In the genomic region with DNA sequence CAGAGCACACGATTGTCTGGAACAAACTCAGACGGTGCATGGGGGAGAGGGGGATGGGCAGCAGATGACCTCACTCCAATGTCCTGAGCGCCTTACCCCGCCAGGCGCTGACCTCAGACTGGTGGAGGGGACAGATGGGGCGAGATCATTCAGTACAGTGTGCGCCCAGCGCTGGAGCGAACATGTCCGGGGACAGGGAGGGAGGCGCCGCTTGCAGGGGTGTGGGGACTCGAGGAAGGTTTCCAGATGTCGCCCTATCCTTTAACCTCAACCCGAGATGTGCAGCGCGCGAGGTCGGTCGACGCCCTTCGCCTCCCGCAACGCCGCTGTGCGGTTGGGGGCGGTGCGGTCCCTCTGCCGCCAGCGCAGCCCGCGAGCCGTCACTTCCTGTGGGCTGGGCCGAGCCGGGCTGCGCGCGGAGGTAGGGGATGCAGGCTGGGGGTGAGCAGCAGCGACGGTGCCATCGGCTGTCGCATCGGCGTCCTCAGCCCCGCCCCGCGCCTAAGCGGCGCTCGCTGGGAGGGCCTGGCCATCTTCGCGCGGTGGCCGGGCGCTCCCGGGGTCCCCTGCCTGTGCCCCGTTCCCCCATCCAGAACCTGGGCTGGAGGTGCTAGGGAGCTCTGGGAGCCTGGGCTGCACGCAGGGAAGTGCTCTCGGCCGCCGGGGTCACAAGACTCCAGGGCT, we compare ENCODE assay signal across 8 cellular contexts. TPM values are rescaled to one million over a fixed set of nuclear protein-coding genes. Genes with fewer than 3 reads are reported as not detected.
DNase-seq lines count a peak whose midpoint lies in the region; ATAC-seq and TF ChIP-seq lines count a peak whose summit lies in the region.

No MANE protein-coding gene starts in this region.

- no peaks in the 10 kb centered on the region for H3K27me3 Mint-ChIP-seq in activated naive CD8-positive, alpha-beta T cell

- H3K4me3 Mint-ChIP-seq in activated naive CD8-positive, alpha-beta T cell, result peak overlapping the region; percentile 91

- peak overlapping the region; percentile 31 for H3K4me3 ChIP-seq in GM12875 (ENCODE audit: low read depth, low read length)
- H3K4me3 ChIP-seq in ovary, result peak overlapping the region; percentile 53
- H3K4me3 ChIP-seq in thymus (ENCODE audit: low read length), result peak overlapping the region; percentile 54

- peaks cover 18% of the 10 kb centered on the region for H3K4me1 Mint-ChIP-seq in activated naive CD8-positive, alpha-beta T cell (ENCODE audit: low read depth)

- H3K27ac Mint-ChIP-seq in activated naive CD8-positive, alpha-beta T cell, result peak overlapping the region; percentile 46

- H3K27ac ChIP-seq in ovary (peak overlapping the region; percentile 41 to 67), thymus (ENCODE audit: low read depth) (peak overlapping the region; percentile 73)

- DNase-seq in LoVo (ENCODE audit: low spot score), result peak; percentile 83
- peak; percentile 61 for DNase-seq in SK-MEL-5 (ENCODE audit: low read depth, low spot score)
- DNase-seq in Right ventricle myocardium superior, result peak; percentile 85
- DNase-seq in ovary, result peak; percentile 49 to 69 (median 64)
- DNase-seq in GM19240 (ENCODE audit: insufficient read length, low spot score), result no peak

- peak; percentile 37 for TF ChIP-seq POLR2A in ovary (IDR thresholded peaks at IDR 0.05)

- H3K36me3 ChIP-seq in ovary, result no peaks in the 10 kb centered on the region
- H3K36me3 ChIP-seq in thymus (ENCODE audit: control insufficient read depth, insufficient read depth), result no peaks in the 10 kb centered on the region

- intact Hi-C loops in Right ventricle myocardium superior (cut with DNase I) (loop anchor here (10.0 kb wide), 1 partner anchor 53 kb away; no protein-coding TSS in a partner anchor), ovary (cut with DNase I) (loop anchor here in 1 of 4 donors (10.0 kb wide), 1 partner anchor 53 kb away; no protein-coding TSS in a partner anchor)

- ATAC-seq in Right ventricle myocardium superior (ENCODE audit: poor library complexity), result peak; percentile 97

- 0 to 1% (median 0%) methylated on average over 46 to 61 of the region's 61 CpGs for WGBS in ovary, 3 donors
- under 1% methylated on average over 61 of the region's 61 CpGs for WGBS in thymus

- TF ChIP-seq EP300 in ovary (IDR thresholded peaks at IDR 0.05), result no peak

- no peaks in the 10 kb centered on the region for H3K27me3 ChIP-seq in ovary
- H3K27me3 ChIP-seq in thymus (ENCODE audit: control insufficient read depth, insufficient read depth), result peaks cover 10% of the 10 kb centered on the region

- no peaks in the 10 kb centered on the region for H3K9me3 Mint-ChIP-seq in activated naive CD8-positive, alpha-beta T cell (ENCODE audit: low read depth)

- TF ChIP-seq CTCF in GM12875 (IDR thresholded peaks at IDR 0.05; ENCODE audit: borderline replicate concordance, insufficient read depth, low read depth, low read length), result 0 out of 2 replicates have a peak, but pooled peaks have one; percentile 5
- TF ChIP-seq CTCF in ovary (IDR thresholded peaks at IDR 0.05), result no peak

- in situ Hi-C loops in SK-MEL-5 (cut with HindIII; ENCODE audit: low pct_unique_long_range_greater_than_20kb, low sequenced_read_pairs), result no loop called here

- H3K9me3 ChIP-seq in ovary, result no peaks in the 10 kb centered on the region
- H3K9me3 ChIP-seq in thymus (ENCODE audit: control insufficient read depth), result no peaks in the 10 kb centered on the region

- H3K36me3 Mint-ChIP-seq in activated naive CD8-positive, alpha-beta T cell, result no peaks in the 10 kb centered on the region

- H3K4me1 ChIP-seq in ovary (ENCODE audit: insufficient read depth) (peaks cover 6% of the 10 kb centered on the region), thymus (ENCODE audit: control insufficient read depth, insufficient read depth, low read length) (peaks cover 13% of the 10 kb centered on the region)

RNA-seq across cellular contexts. Expression of a gene that starts 5.3 kb away (rescaled TPM):
- 3.2 and 3.9 TPM in 2 replicates for total RNA-seq in SK-MEL-5 (2014; rRNA removed; shearing (Covaris generic))
- polyA plus RNA-seq in SK-MEL-5 (2015; cell fraction: cytosol; rRNA removed), result 13.6 and 16.2 TPM in 2 replicates
- 5.7 and 8.4 TPM in 2 replicates for polyA plus RNA-seq in SK-MEL-5 (2015; cell fraction: nucleus; rRNA removed)
- total RNA-seq in Right ventricle myocardium superior (18.4 TPM), ovary (10 to 100 TPM in 1 of 7 donors, 1 to 10 TPM in 6; 4.5 to 19.2 (median 5.8) TPM)
- polyA plus RNA-seq in ovary (1 to 10 TPM; 2.1 to 3.3 TPM), thymus (1.4 TPM)

RNA-seq across cellular contexts. Expression of a gene that starts 9.6 kb away (rescaled TPM):
- total RNA-seq in SK-MEL-5 (2014; rRNA removed; shearing (Covaris generic)), result 0.21 TPM in 1 of 2 replicates, not detected in the other
- 0.98 and 1.1 TPM in 2 replicates for polyA plus RNA-seq in SK-MEL-5 (2015; cell fraction: cytosol; rRNA removed)
- 3.1 and 6.3 TPM in 2 replicates for polyA plus RNA-seq in SK-MEL-5 (2015; cell fraction: nucleus; rRNA removed)
- total RNA-seq in Right ventricle myocardium superior (9.0 TPM), ovary (10 to 100 TPM in 2 of 7 donors, 1 to 10 TPM in 5; 1.8 to 21.6 (median 5.2) TPM)
- polyA plus RNA-seq in ovary (1 to 10 TPM; 4.1 to 7.2 TPM), thymus (9.9 TPM)

RNA-seq across cellular contexts. Expression of a gene that starts 30.3 kb away (rescaled TPM):
- 92.6 and 96.0 TPM in 2 replicates for total RNA-seq in SK-MEL-5 (2014; rRNA removed; shearing (Covaris generic))
- 88.1 and 100 TPM in 2 replicates for polyA plus RNA-seq in SK-MEL-5 (2015; cell fraction: cytosol; rRNA removed)
- polyA plus RNA-seq in SK-MEL-5 (2015; cell fraction: nucleus; rRNA removed), result 29.4 and 30.9 TPM in 2 replicates
- total RNA-seq in Right ventricle myocardium superior, result 46.6 TPM
- total RNA-seq in ovary, result 10 to 100 TPM; 17.9 to 40.6 (median 22.0) TPM
- 10 to 100 TPM; 24.3 to 39.7 TPM for polyA plus RNA-seq in ovary
- polyA plus RNA-seq in thymus, result 40.9 TPM

RNA-seq across cellular contexts. Expression of a gene that starts 46.4 kb away (rescaled TPM):
- not detected in 2 replicates for total RNA-seq in SK-MEL-5 (2014; rRNA removed; shearing (Covaris generic))
- not detected in 2 replicates for polyA plus RNA-seq in SK-MEL-5 (2015; cell fraction: cytosol; rRNA removed)
- not detected in 2 replicates for polyA plus RNA-seq in SK-MEL-5 (2015; cell fraction: nucleus; rRNA removed)
- total RNA-seq in Right ventricle myocardium superior, result not detected
- not detected for total RNA-seq in ovary
- not detected for polyA plus RNA-seq in ovary
- 0.05 TPM for polyA plus RNA-seq in thymus

RNA-seq across cellular contexts. Expression of a gene that starts 58.0 kb away (rescaled TPM):
- total RNA-seq in SK-MEL-5 (2014; rRNA removed; shearing (Covaris generic)), result not detected in 2 replicates
- polyA plus RNA-seq in SK-MEL-5 (2015; cell fraction: cytosol; rRNA removed), result not detected in 2 replicates
- polyA plus RNA-seq in SK-MEL-5 (2015; cell fraction: nucleus; rRNA removed), result not detected in 2 replicates
- not detected for total RNA-seq in Right ventricle myocardium superior
- total RNA-seq in ovary, result not detected
- not detected for polyA plus RNA-seq in ovary
- polyA plus RNA-seq in thymus, result 0.23 TPM
